8 cellular contexts compared by ENCODE assay signal in the genomic region with DNA sequence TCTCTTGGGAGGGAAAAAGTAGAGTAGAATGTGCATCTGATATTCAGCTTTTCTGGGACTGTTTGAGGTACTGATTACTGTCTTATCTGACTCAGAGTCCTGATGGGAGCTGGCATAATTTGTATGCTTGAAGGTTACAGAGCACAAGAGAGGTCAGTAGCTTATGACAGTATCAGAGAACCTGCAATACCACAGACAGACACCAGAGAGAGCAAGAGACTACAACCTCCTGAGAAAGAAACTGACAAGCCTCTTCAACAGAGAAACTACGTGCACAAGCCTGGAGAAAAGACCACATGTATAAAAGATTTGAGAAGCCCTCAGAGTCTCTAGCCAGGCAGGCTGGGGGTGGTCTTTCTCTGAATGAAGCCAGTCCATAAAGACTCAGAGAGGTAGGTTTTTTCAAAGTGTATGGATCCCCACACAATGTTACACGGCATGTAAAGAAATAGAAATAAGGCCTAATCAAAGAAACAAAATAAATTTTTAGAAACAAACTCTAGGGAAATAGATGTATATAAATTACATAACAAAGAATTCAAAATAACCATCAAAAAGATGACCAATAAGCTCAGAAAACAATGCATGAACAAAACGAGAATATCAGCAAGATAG.
DNase-seq lines count a peak whose midpoint lies in the region; ATAC-seq and TF ChIP-seq lines count a peak whose summit lies in the region.

No MANE protein-coding gene starts in this region.

- no peaks in the 10 kb centered on the region for H3K79me2 ChIP-seq in HCT116 (ENCODE audit: insufficient read depth, low read length)

- CTCF ChIA-PET in HCT116 (lab: Charles Lee), result no interaction called here
- CTCF ChIA-PET in activated naive CD4-positive, alpha-beta T cell treated with anti-CD3 and anti-CD28 coated beads, Interleukin-2, amount 10 ng/mL, durations not matched to agents 7 days and 5 days (lab: Charles Lee), result no interaction called here

- H3K4me3 ChIP-seq in HCT116 (replicated peaks in 1 of 2; ENCODE audit: low read depth in 1 of 2, low read length in 2 of 2), result no peak overlapping the region
- no peak overlapping the region for H3K4me3 ChIP-seq in heart right ventricle

- DNase-seq in Daoy (ENCODE audit: low read depth) (peak; percentile 35), HCT116 (ENCODE audit: low read depth, low spot score) (no peak), NCI-H1092 (lab: John Stamatoyannopoulos, UW) (peak; percentile 30), heart right ventricle (peak in 1 of 2 donors; percentile 10)
- DNase-seq in stimulated activated naive B cell treated with anti-CD40 and anti-IgM and Interleukin-4, amounts not matched to agents 10 μg/mL and 1 μg/mL and 100 μg/mL, for 72 hours, result peak; percentile 1
- no peak for DNase-seq in activated naive CD4-positive, alpha-beta T cell treated with anti-CD3 and anti-CD28 coated beads, Interleukin-2, amount 10 ng/mL, durations not matched to agents 7 days and 5 days
- no peak for DNase-seq in stimulated activated CD4-positive, alpha-beta T cell treated with anti-CD3 and anti-CD28 coated beads, Interleukin-2, amount 100 ng/mL, for 24 hours

- 61% methylated on average over 3 of the region's 3 CpGs for WGBS in heart right ventricle, 2 donors

- no peaks in the 10 kb centered on the region for H3K4me1 Mint-ChIP-seq in stimulated activated naive B cell treated with anti-CD40 and anti-IgM and Interleukin-4, amounts not matched to agents 10 μg/mL and 1 μg/mL and 100 μg/mL, for 72 hours
- no peaks in the 10 kb centered on the region for H3K4me1 Mint-ChIP-seq in activated naive CD4-positive, alpha-beta T cell treated with anti-CD3 and anti-CD28 coated beads, Interleukin-2, amount 10 ng/mL, durations not matched to agents 7 days and 5 days

- no TSS peak for BruUV-seq in HCT116 (replicated peaks; lab: Mats Ljungman, UMichigan)

- no peaks in the 10 kb centered on the region for H3K36me3 ChIP-seq in HCT116 (ENCODE audit: control insufficient read depth in 1 of 2, insufficient read depth in 2 of 2, low read length in 2 of 2)
- H3K36me3 ChIP-seq in heart right ventricle, result no peaks in the 10 kb centered on the region

- no peak for ATAC-seq in HCT116
- ATAC-seq in SK-N-SH treated with all-trans-retinoic acid at 6 μM for 48 hours, result peak; percentile 64; the same call in 1 of the 3 replicates
- peak in 4 of 8 donors; percentile 51 to 62 (median 58) for ATAC-seq in heart right ventricle
- peak; percentile 59 to 62 for ATAC-seq in stimulated activated naive B cell treated with anti-CD40 and anti-IgM and Interleukin-4, amounts not matched to agents 10 μg/mL and 1 μg/mL and 100 μg/mL, for 72 hours (replicated peaks)

- H3K9me3 ChIP-seq in HCT116 (ENCODE audit: control insufficient read depth in 1 of 2, insufficient read depth in 1 of 2, low read depth in 1 of 2, low read length in 2 of 2) (peaks cover 4 to 17% of the 10 kb centered on the region in 2 experiments; a peak in 2 of 4 replicates), heart right ventricle (no peaks in the 10 kb centered on the region)

- H3K4me3 Mint-ChIP-seq in stimulated activated naive B cell treated with anti-CD40 and anti-IgM and Interleukin-4, amounts not matched to agents 10 μg/mL and 1 μg/mL and 100 μg/mL, for 72 hours, result no peak overlapping the region
- no peak overlapping the region for H3K4me3 Mint-ChIP-seq in activated naive CD4-positive, alpha-beta T cell treated with anti-CD3 and anti-CD28 coated beads, Interleukin-2, amount 10 ng/mL, durations not matched to agents 7 days and 5 days

- no peak for TF ChIP-seq POLR2A in HCT116 (IDR thresholded peaks at IDR 0.05; ENCODE audit: borderline replicate concordance, extremely low read depth, insufficient read depth, insufficient read length)

- no peak overlapping the region for H3K9ac ChIP-seq in HCT116 (ENCODE audit: low read length)

- H3K27ac ChIP-seq in HCT116 (ENCODE audit: low read depth, low read length) (no peak overlapping the region), heart right ventricle (no peak overlapping the region)

- TF ChIP-seq RAD21 in HCT116 (IDR thresholded peaks at IDR 0.05; ENCODE audit: low read depth), result no peak

- peaks cover 0 to 2% of the 10 kb centered on the region in 2 donors for H3K9me3 Mint-ChIP-seq in stimulated activated naive B cell treated with anti-CD40 and anti-IgM and Interleukin-4, amounts not matched to agents 10 μg/mL and 1 μg/mL and 100 μg/mL, for 72 hours
- H3K9me3 Mint-ChIP-seq in activated naive CD4-positive, alpha-beta T cell treated with anti-CD3 and anti-CD28 coated beads, Interleukin-2, amount 10 ng/mL, durations not matched to agents 7 days and 5 days, result peaks cover 2% of the 10 kb centered on the region

- RAD21 ChIA-PET in HCT116 (lab: Charles Lee; ENCODE audit: low non-redundant PET in 1 of 2, low total read pairs in 2 of 2, uncharacterized antibody in 2 of 2, unreplicated experiment in 2 of 2), result no interaction called here

- H3K27me3 ChIP-seq in HCT116 (ENCODE audit: insufficient read depth, low read length) (no peaks in the 10 kb centered on the region), heart right ventricle (no peaks in the 10 kb centered on the region)

- H3K27ac Mint-ChIP-seq in stimulated activated naive B cell treated with anti-CD40 and anti-IgM and Interleukin-4, amounts not matched to agents 10 μg/mL and 1 μg/mL and 100 μg/mL, for 72 hours, result no peak overlapping the region
- no peak overlapping the region for H3K27ac Mint-ChIP-seq in activated naive CD4-positive, alpha-beta T cell treated with anti-CD3 and anti-CD28 coated beads, Interleukin-2, amount 10 ng/mL, durations not matched to agents 7 days and 5 days

- H3K4me1 ChIP-seq in HCT116 (ENCODE audit: control insufficient read depth in 1 of 2, insufficient read depth in 2 of 2, low read length in 2 of 2) (no peaks in the 10 kb centered on the region), heart right ventricle (no peaks in the 10 kb centered on the region)

- no peaks in the 10 kb centered on the region for H3K9me2 ChIP-seq in HCT116 (ENCODE audit: insufficient read depth)

- H3K36me3 Mint-ChIP-seq in stimulated activated naive B cell treated with anti-CD40 and anti-IgM and Interleukin-4, amounts not matched to agents 10 μg/mL and 1 μg/mL and 100 μg/mL, for 72 hours, result no peaks in the 10 kb centered on the region
- no peaks in the 10 kb centered on the region for H3K36me3 Mint-ChIP-seq in activated naive CD4-positive, alpha-beta T cell treated with anti-CD3 and anti-CD28 coated beads, Interleukin-2, amount 10 ng/mL, durations not matched to agents 7 days and 5 days

- no peaks in the 10 kb centered on the region for H4K20me1 ChIP-seq in HCT116 (ENCODE audit: insufficient read depth)

- TF ChIP-seq CTCF in HCT116 (IDR thresholded peaks at IDR 0.05 in 2 of 3, conservative IDR thresholded peaks at IDR 0.05 in 1 of 3; ENCODE audit: borderline replicate concordance in 1 of 3, insufficient read depth in 1 of 3, low read depth in 2 of 3, low read length in 2 of 3) (peak in 2 of 3 experiments; percentile 14 to 35; a peak in 1 of 6 replicates), heart right ventricle (IDR thresholded peaks at IDR 0.05) (peak in 8 of 9 donors; percentile 36 to 69 (median 62))

- H3K4me2 ChIP-seq in HCT116 (ENCODE audit: low read length), result no peak overlapping the region

- intact Hi-C loops in HCT116 (cut with micrococcal nuclease) (no loop called here), heart right ventricle (cut with DNase I) (loop anchor here in 3 of 10 donors (2.0 to 10.0 kb wide), 2 partner anchors 567 to 571 kb away; partner anchors contain the start of gene LRRTM4 (in 2 of the 3))

- no peak overlapping the region for H2AFZ ChIP-seq in HCT116 (ENCODE audit: low read depth, low read length, poor library complexity, severe bottlenecking)

- H3K27me3 Mint-ChIP-seq in stimulated activated naive B cell treated with anti-CD40 and anti-IgM and Interleukin-4, amounts not matched to agents 10 μg/mL and 1 μg/mL and 100 μg/mL, for 72 hours, result no peaks in the 10 kb centered on the region
- no peaks in the 10 kb centered on the region for H3K27me3 Mint-ChIP-seq in activated naive CD4-positive, alpha-beta T cell treated with anti-CD3 and anti-CD28 coated beads, Interleukin-2, amount 10 ng/mL, durations not matched to agents 7 days and 5 days

- POLR2A ChIA-PET in HCT116 (lab: Charles Lee), result no interaction called here

TF ChIP-seq in HCT116, 20 proteins besides CTCF, POLR2A, EP300 and RAD21 (continues in another document):
- TF ChIP-seq ELF1 (IDR thresholded peaks at IDR 0.05; ENCODE audit: borderline replicate concordance, low read depth), result no peak
- TF ChIP-seq CBX3 (IDR thresholded peaks at IDR 0.05; ENCODE audit: low read depth), result no peak
- TF ChIP-seq SIN3A (IDR thresholded peaks at IDR 0.05; ENCODE audit: low read depth), result no peak
- TF ChIP-seq EGR1 (IDR thresholded peaks at IDR 0.05; ENCODE audit: low read depth), result no peak
- no peak for TF ChIP-seq EZH2phosphoT487 (IDR thresholded peaks at IDR 0.05; ENCODE audit: borderline replicate concordance)
- TF ChIP-seq POLR2AphosphoS5 (IDR thresholded peaks at IDR 0.05; ENCODE audit: low read depth, low read length), result no peak
- no peak for TF ChIP-seq EZH2 (IDR thresholded peaks at IDR 0.05)

TF ChIP-seq in SK-N-SH treated with all-trans-retinoic acid at 6 μM for 48 hours, 23 proteins besides CTCF, POLR2A, EP300 and RAD21 (continues in another document):
- no peak for TF ChIP-seq RARB (CRISPR knock-in tag; IDR thresholded peaks at IDR 0.05)
- TF ChIP-seq ARNTL (CRISPR knock-in tag; IDR thresholded peaks at IDR 0.05; ENCODE audit: borderline replicate concordance, low read depth), result no peak
- TF ChIP-seq SNAI2 (CRISPR knock-in tag; IDR thresholded peaks at IDR 0.05), result no peak
- TF ChIP-seq BACH2 (CRISPR knock-in tag; IDR thresholded peaks at IDR 0.05; ENCODE audit: borderline replicate concordance), result no peak
- TF ChIP-seq TCF4 (CRISPR knock-in tag; IDR thresholded peaks at IDR 0.05; ENCODE audit: borderline replicate concordance), result no peak
- TF ChIP-seq, protein P1, sequence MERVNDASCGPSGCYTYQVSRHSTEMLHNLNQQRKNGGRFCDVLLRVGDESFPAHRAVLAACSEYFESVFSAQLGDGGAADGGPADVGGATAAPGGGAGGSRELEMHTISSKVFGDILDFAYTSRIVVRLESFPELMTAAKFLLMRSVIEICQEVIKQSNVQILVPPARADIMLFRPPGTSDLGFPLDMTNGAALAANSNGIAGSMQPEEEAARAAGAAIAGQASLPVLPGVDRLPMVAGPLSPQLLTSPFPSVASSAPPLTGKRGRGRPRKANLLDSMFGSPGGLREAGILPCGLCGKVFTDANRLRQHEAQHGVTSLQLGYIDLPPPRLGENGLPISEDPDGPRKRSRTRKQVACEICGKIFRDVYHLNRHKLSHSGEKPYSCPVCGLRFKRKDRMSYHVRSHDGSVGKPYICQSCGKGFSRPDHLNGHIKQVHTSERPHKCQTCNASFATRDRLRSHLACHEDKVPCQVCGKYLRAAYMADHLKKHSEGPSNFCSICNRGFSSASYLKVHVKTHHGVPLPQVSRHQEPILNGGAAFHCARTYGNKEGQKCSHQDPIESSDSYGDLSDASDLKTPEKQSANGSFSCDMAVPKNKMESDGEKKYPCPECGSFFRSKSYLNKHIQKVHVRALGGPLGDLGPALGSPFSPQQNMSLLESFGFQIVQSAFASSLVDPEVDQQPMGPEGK (CRISPR knock-in tag; IDR thresholded peaks at IDR 0.05; ENCODE audit: borderline replicate concordance), result no peak
- TF ChIP-seq ESRRG (CRISPR knock-in tag; IDR thresholded peaks at IDR 0.05), result no peak
- no peak for TF ChIP-seq ZNF8 (CRISPR knock-in tag; IDR thresholded peaks at IDR 0.05)
- no peak for TF ChIP-seq GLIS3 (CRISPR knock-in tag; IDR thresholded peaks at IDR 0.05)

Comparison
In these comparisons a context has a peak if more than half of its experiments do, and no peak if none do; other contexts are left out.
1. DNase-seq: peak in Daoy (single experiment), NCI-H1092 (single experiment) and stimulated activated naive B cell treated with anti-CD40 and anti-IgM and Interleukin-4, amounts not matched to agents 10 μg/mL and 1 μg/mL and 100 μg/mL, for 72 hours (single experiment); none in HCT116 (single experiment), activated naive CD4-positive, alpha-beta T cell treated with anti-CD3 and anti-CD28 coated beads, Interleukin-2, amount 10 ng/mL, durations not matched to agents 7 days and 5 days (single experiment) and stimulated activated CD4-positive, alpha-beta T cell treated with anti-CD3 and anti-CD28 coated beads, Interleukin-2, amount 100 ng/mL, for 24 hours (0 of 2).